In genomic region chr4:185425600-185426352, GRCh38 we compare ENCODE assay signal across 8 cellular contexts. TPM values are rescaled to one million over a fixed set of nuclear protein-coding genes. Genes with fewer than 3 reads are reported as not detected.
DNase-seq lines count a peak whose midpoint lies in the region; ATAC-seq and TF ChIP-seq lines count a peak whose summit lies in the region.

Gene UFSP2 (minus strand): TSS chr4:185425964. CDS start chr4:185425868, 96 bp downstream.

- intact Hi-C loops in sigmoid colon (cut with DNase I) = loop anchor here (1.0 to 5.0 kb wide), 4 partner anchors 29 to 612 kb away; partner anchors contain the start of genes ANKRD37 and CCDC110

- H3K4me1 Mint-ChIP-seq in brain = peaks cover 49% of the 10 kb centered on the region

- H3K36me3 Mint-ChIP-seq in brain = peaks cover 40% of the 10 kb centered on the region

- H3K9me3 ChIP-seq in iPS DF 6.9 (ENCODE audit: control insufficient read depth, insufficient read depth, low read length) (no peaks in the 10 kb centered on the region), sigmoid colon (no peaks in the 10 kb centered on the region)

- H3K4me1 ChIP-seq in iPS DF 6.9 (ENCODE audit: control insufficient read depth, insufficient read depth, low read length) = no peaks in the 10 kb centered on the region
- H3K4me1 ChIP-seq in sigmoid colon = peaks cover 0 to 41% (median 19%) of the 10 kb centered on the region in 4 donors

- H3K27me3 ChIP-seq in iPS DF 6.9 (ENCODE audit: control insufficient read depth, insufficient read depth, low read length) = no peaks in the 10 kb centered on the region
- H3K27me3 ChIP-seq in sigmoid colon = no peaks in the 10 kb centered on the region

- H3K27ac Mint-ChIP-seq in brain = peak within 1 kb of the TSS; percentile 96 to 100 (median 98)

- peaks cover 6% of the 10 kb centered on the region for H3K27me3 Mint-ChIP-seq in brain

- TF ChIP-seq POLR2A in sigmoid colon (IDR thresholded peaks at IDR 0.05) = peak; percentile 64 to 70

- peaks cover 0 to 17% (median 7%) of the 10 kb centered on the region in 5 experiments for H3K9me3 Mint-ChIP-seq in brain

- H3K36me3 ChIP-seq in iPS DF 6.9 (ENCODE audit: control insufficient read depth, insufficient read depth, low read length) (no peaks in the 10 kb centered on the region), sigmoid colon (peaks cover 0 to 14% (median 0%) of the 10 kb centered on the region in 4 donors)

- peak within 1 kb of the TSS; percentile 82; the same call in 1 of the 2 replicates for H3K4me3 ChIP-seq in iPS DF 6.9 (ENCODE audit: low read length)
- peak within 1 kb of the TSS; percentile 57 to 84 (median 73) for H3K4me3 ChIP-seq in sigmoid colon

- peak within 1 kb of the TSS; percentile 88 to 96 (median 92) for H3K4me3 Mint-ChIP-seq in brain

- TF ChIP-seq CTCF in brain (conservative IDR thresholded peaks at IDR 0.05) = no peak
- no peak for TF ChIP-seq CTCF in sigmoid colon (IDR thresholded peaks at IDR 0.05)

- H3K27ac ChIP-seq in iPS DF 6.9 (ENCODE audit: low read length) (no peak within 1 kb of the TSS), sigmoid colon (peak within 1 kb of the TSS; percentile 91 to 95 (median 92))

- DNase-seq in 8988T (peak; percentile 71), NCI-H2107 treated with DMSO at 0.1 percent for 48 hours (lab: John Stamatoyannopoulos, UW; ENCODE audit: unreplicated experiment) (peak; percentile 36), UCSD-AML1 (lab: John Stamatoyannopoulos, UW; ENCODE audit: unreplicated experiment) (peak; percentile 88), iPS DF 6.9 (ENCODE audit: low read depth, low spot score) (peak; percentile 50), sigmoid colon (peak; percentile 95)

- TF ChIP-seq EP300 in sigmoid colon (IDR thresholded peaks at IDR 0.05) = peak in 2 of 4 donors; percentile 43 to 56

- ATAC-seq in GM18520 (IDR thresholded peaks at IDR 0.05; ENCODE audit: unreplicated experiment) = peak; percentile 89
- peak; percentile 92 for ATAC-seq in HG03060 (IDR thresholded peaks at IDR 0.05; ENCODE audit: low read depth, unreplicated experiment)

- WGBS in iPS DF 6.9 (ENCODE audit: insufficient coverage, insufficient read length) = no CpG with 5 or more reads among the region's 67 CpGs
- 0% methylated on average over 67 of the region's 67 CpGs for WGBS in sigmoid colon, 2 donors

RNA-seq across cellular contexts. Expression of gene UFSP2, which starts in this region (rescaled TPM):
- 12.7 TPM for polyA plus RNA-seq in brain (ENCODE audit: insufficient read depth, low read depth, low replicate concordance)
- 10 to 100 TPM; 31.3 to 56.0 (median 48.6) TPM for total RNA-seq in sigmoid colon
- polyA plus RNA-seq in sigmoid colon = 10 to 100 TPM; 15.0 to 19.1 (median 18.0) TPM

Comparison
In these comparisons a context has a peak if more than half of its experiments do, and no peak if none do; other contexts are left out.
1. DNase-seq: peak in every context shown above with its lines; median percentile 95 in sigmoid colon; 88 in UCSD-AML1; 71 in 8988T; 50 in iPS DF 6.9; 36 in NCI-H2107 treated with DMSO at 0.1 percent for 48 hours.